In genomic region chr5:79850316-79850822, GRCh38 we compare ENCODE assay signal across 25 cellular contexts.
DNase-seq lines count a peak whose midpoint lies in the region; ATAC-seq and TF ChIP-seq lines count a peak whose summit lies in the region.
"Had no signal": no experiment of that assay in that cellular context is flagged by ENCODE, and none has a peak within 500 bp of the region (broad histone marks: within the 10 kb centered on the region; RNA-seq: fewer than 3 reads in every experiment).

No MANE protein-coding gene starts in this region.

- peaks cover 0 to 18% (median 6%) of the 10 kb centered on the region in 9 donors for H3K4me1 ChIP-seq in heart right ventricle
- no peaks in the 10 kb centered on the region for H3K4me1 ChIP-seq in right cardiac atrium (ENCODE audit: control insufficient read depth, insufficient read depth, low read length)
- H3K4me1 ChIP-seq in adipocyte (ENCODE audit: control insufficient read depth, insufficient read depth, low read length) = peaks cover 18% of the 10 kb centered on the region
- H3K4me1 ChIP-seq in muscle layer of colon (ENCODE audit: insufficient read depth, low read length) = peaks cover 22% of the 10 kb centered on the region
- no peaks in the 10 kb centered on the region for H3K4me1 ChIP-seq in transverse colon
- H3K4me1 ChIP-seq: esophagus squamous epithelium, upper lobe of left lung had no signal

- WGBS in heart right ventricle, 2 donors = 85 to 91% methylated on average over 10 of the region's 10 CpGs
- 77% methylated on average over 10 of the region's 10 CpGs for WGBS in right cardiac atrium
- WGBS in transverse colon (ENCODE audit: low coverage in 1 of 2), 2 donors = 71% methylated on average over 10 of the region's 10 CpGs; no CpG with 5 or more reads in 1 of the 2 donors

- TF ChIP-seq EP300 in transverse colon (IDR thresholded peaks at IDR 0.05; ENCODE audit: low read depth) = no peak

- intact Hi-C loops in heart right ventricle (cut with DNase I) = loop anchor here in 5 of 10 donors (10.0 kb wide), 3 partner anchors 146 to 234 kb away; no protein-coding TSS in a partner anchor
- intact Hi-C loops in right cardiac atrium (cut with DNase I) = loop anchor here in 2 of 4 donors (10.0 kb wide), 3 partner anchors 146 to 826 kb away; no protein-coding TSS in a partner anchor
- intact Hi-C loops in transverse colon (cut with DNase I; ENCODE audit: low total_unique reads) = loop anchor here (10.0 kb wide), 1 partner anchor 156 kb away; no protein-coding TSS in a partner anchor

- H3K27ac ChIP-seq in heart right ventricle (peak overlapping the region in 3 of 10 donors; percentile 57 to 71 (median 67)), right cardiac atrium (ENCODE audit: low read length) (no peak overlapping the region), muscle layer of colon (ENCODE audit: low read depth, low read length) (peak overlapping the region; percentile 38), transverse colon (peak overlapping the region in 3 of 4 donors; percentile 29 to 56 (median 36))
- H3K27ac ChIP-seq: brain microvascular endothelial cell, esophagus squamous epithelium, HL-60, upper lobe of left lung had no signal

- H3K4me3 ChIP-seq in heart right ventricle = no peak overlapping the region
- H3K4me3 ChIP-seq in right cardiac atrium (ENCODE audit: low read length) = no peak overlapping the region
- H3K4me3 ChIP-seq in adipocyte (ENCODE audit: low read length) = no peak overlapping the region
- no peak overlapping the region for H3K4me3 ChIP-seq in muscle layer of colon (ENCODE audit: low read depth in 1 of 2, low read length in 2 of 2)
- no peak overlapping the region for H3K4me3 ChIP-seq in transverse colon
- H3K4me3 ChIP-seq: esophagus squamous epithelium, upper lobe of left lung had no signal

- DNase-seq in heart right ventricle (peak in 1 of 2 donors; percentile 50), right cardiac atrium (no peak), adipocyte (ENCODE audit: low read depth) (peak; percentile 9), transverse colon (no peak), NCI-H524 (lab: John Stamatoyannopoulos, UW) (no peak)
- DNase-seq: activated CD4-positive, alpha-beta T cell treated with anti-CD3 and anti-CD28 coated beads, Interleukin-2, amount 10 ng/mL, durations not matched to agents 24 days and 14 days; activated naive CD8-positive, alpha-beta T cell treated with anti-CD3 and anti-CD28 coated beads, Interleukin-2, amount 50 U/mL, for 24 hours; brain microvascular endothelial cell; C1 segment of cervical spinal cord; EL; endodermal cell; esophagus squamous epithelium; NCI-H1092 treated with DMSO at 0.1 percent for 48 hours; NCI-H1930; NCI-H345; PC-3; SHP77 treated with DMSO at 0.1 percent for 48 hours; stimulated activated naive CD8-positive, alpha-beta T cell treated with anti-CD3 and anti-CD28 coated beads, Interleukin-15, amount 100 ng/mL, for 72 hours; T-cell had no signal

- ATAC-seq in heart right ventricle = peak in 5 of 8 donors; percentile 31 to 68 (median 64)
- no peak for ATAC-seq in right cardiac atrium
- no peak for ATAC-seq in HG03159 (IDR thresholded peaks at IDR 0.05; ENCODE audit: unreplicated experiment)
- no peak for ATAC-seq in HG03520 (IDR thresholded peaks at IDR 0.05; ENCODE audit: unreplicated experiment)
- ATAC-seq: activated naive CD8-positive, alpha-beta T cell treated with anti-CD3 and anti-CD28 coated beads, Interleukin-2, amount 50 U/mL, for 24 hours; HepG2; PC-3; stimulated activated naive CD8-positive, alpha-beta T cell treated with anti-CD3 and anti-CD28 coated beads, Interleukin-15, amount 100 ng/mL, for 72 hours; T-cell had no signal

- H3K36me3 ChIP-seq in heart right ventricle (no peaks in the 10 kb centered on the region), adipocyte (ENCODE audit: control insufficient read depth, insufficient read depth, low read length, severe bottlenecking) (no peaks in the 10 kb centered on the region), muscle layer of colon (ENCODE audit: insufficient read depth, low read length) (no peaks in the 10 kb centered on the region), transverse colon (no peaks in the 10 kb centered on the region)
- H3K36me3 ChIP-seq: brain microvascular endothelial cell, esophagus squamous epithelium, upper lobe of left lung had no signal

- TF ChIP-seq CTCF in heart right ventricle (IDR thresholded peaks at IDR 0.05) = no peak
- TF ChIP-seq CTCF in transverse colon (IDR thresholded peaks at IDR 0.05) = no peak

- H3K27me3 ChIP-seq in heart right ventricle = no peaks in the 10 kb centered on the region
- H3K27me3 ChIP-seq in right cardiac atrium (ENCODE audit: control insufficient read depth, insufficient read depth) = no peaks in the 10 kb centered on the region
- no peaks in the 10 kb centered on the region for H3K27me3 ChIP-seq in adipocyte (replicated peaks; ENCODE audit: control insufficient read depth, insufficient read depth, low read length)
- H3K27me3 ChIP-seq in muscle layer of colon (ENCODE audit: control insufficient read depth in 1 of 2, insufficient read depth in 2 of 2, low read length in 2 of 2) = no peaks in the 10 kb centered on the region
- no peaks in the 10 kb centered on the region for H3K27me3 ChIP-seq in transverse colon
- H3K27me3 ChIP-seq: brain microvascular endothelial cell, upper lobe of left lung had no signal

- H3K9me3 ChIP-seq in heart right ventricle = no peaks in the 10 kb centered on the region
- no peaks in the 10 kb centered on the region for H3K9me3 ChIP-seq in right cardiac atrium (ENCODE audit: control insufficient read depth, low read length)
- H3K9me3 ChIP-seq in adipocyte (ENCODE audit: control insufficient read depth, low read length) = no peaks in the 10 kb centered on the region
- H3K9me3 ChIP-seq in muscle layer of colon (ENCODE audit: low read length) = no peaks in the 10 kb centered on the region
- H3K9me3 ChIP-seq in transverse colon = no peaks in the 10 kb centered on the region
- H3K9me3 ChIP-seq: esophagus squamous epithelium, upper lobe of left lung had no signal

- H3K9ac ChIP-seq in adipocyte (ENCODE audit: low read length) (no peak overlapping the region), muscle layer of colon (ENCODE audit: low read length) (no peak overlapping the region)

- TF ChIP-seq POLR2A in transverse colon (IDR thresholded peaks at IDR 0.05) = no peak

- in situ Hi-C loops in transverse colon (cut with MboI; ENCODE audit: low pct_ligation_motif_present in 1 of 4, low pct_unique_long_range_greater_than_20kb in 1 of 4, low sequenced_read_pairs in 3 of 4) = loop anchor here in 1 of 4 donors (10.0 kb wide), 1 partner anchor 286 kb away; no protein-coding TSS in a partner anchor

Comparison
In these comparisons a context has a peak if more than half of its experiments do, and no peak if none do; other contexts are left out.
1. ATAC-seq: peak in heart right ventricle (5 of 8); none in right cardiac atrium (0 of 2), HG03159 (single experiment) and HG03520 (single experiment).